In the genomic region with DNA sequence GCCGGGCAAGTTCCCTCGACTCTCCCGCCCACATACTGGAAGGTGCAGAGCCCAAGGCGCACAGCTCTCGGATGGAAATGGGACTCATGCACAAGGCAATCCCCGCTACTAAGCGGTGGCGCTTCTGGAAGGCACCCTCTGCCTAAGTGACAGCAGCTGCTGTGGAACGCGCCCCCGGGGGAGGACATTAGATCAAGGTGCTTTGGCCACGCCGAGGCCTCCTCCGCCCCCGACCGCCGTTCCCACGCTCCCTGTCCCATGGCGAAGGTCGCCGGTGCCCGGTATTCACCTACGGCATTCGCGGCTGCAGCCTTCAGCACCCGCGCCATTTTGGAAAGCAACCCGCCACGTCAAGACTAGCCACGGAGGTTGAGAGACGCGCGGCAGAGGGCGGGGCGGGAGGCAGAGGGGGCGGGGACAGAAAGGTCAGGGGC, we compare ENCODE assay signal across 8 cellular contexts. TPM values are rescaled to one million over a fixed set of nuclear protein-coding genes. Genes with fewer than 3 reads are reported as not detected.
DNase-seq lines count a peak whose midpoint lies in the region; ATAC-seq and TF ChIP-seq lines count a peak whose summit lies in the region.

MCEE (minus strand) TSS at position 339 of the 434 bp plus-strand sequence; CDS start at position 329, 10 bp downstream.

- H3K4me1 Mint-ChIP-seq in activated B cell treated with CpG ODN at 0.5 μM for 24 hours = peaks cover 17% of the 10 kb centered on the region
- H3K4me1 Mint-ChIP-seq in central memory CD8-positive, alpha-beta T cell = peaks cover 15% of the 10 kb centered on the region

- intact Hi-C loops in activated B cell treated with CpG ODN at 0.5 μM for 24 hours (cut with micrococcal nuclease) = loop anchor here (1.0 to 5.0 kb wide), 10 partner anchors 58 to 1942 kb away; partner anchors contain the start of genes AAK1, NAGK, PAIP2B and SFXN5

- no peak for TF ChIP-seq CTCF in activated B cell treated with CpG ODN at 0.5 μM for 24 hours (IDR thresholded peaks at IDR 0.05)

- H3K27me3 Mint-ChIP-seq in activated B cell treated with CpG ODN at 0.5 μM for 24 hours = no peaks in the 10 kb centered on the region
- no peaks in the 10 kb centered on the region for H3K27me3 Mint-ChIP-seq in central memory CD8-positive, alpha-beta T cell

- CTCF ChIA-PET in activated B cell treated with CpG ODN at 0.5 μM for 24 hours (lab: Charles Lee) = interaction anchor here (1.1 to 3.9 kb wide), 5 partner anchors 16 to 163 kb away, joined by 3 to 26 read pairs (median 5); partner anchors contain the start of gene NAGK

- DNase-seq in AG08395 (ENCODE audit: low spot score) = peak; percentile 93
- DNase-seq in NCI-H2196 (lab: John Stamatoyannopoulos, UW; ENCODE audit: unreplicated experiment) = peak; percentile 71
- no peak for DNase-seq in activated B cell treated with CpG ODN at 0.5 μM for 24 hours
- DNase-seq in central memory CD8-positive, alpha-beta T cell (ENCODE audit: low spot score in 2 of 2) = peak in 1 of 2 donors; percentile 79
- peak; percentile 96 for DNase-seq in left kidney (ENCODE audit: low read depth, low spot score)
- peak; percentile 79 for DNase-seq in stimulated activated CD4-positive, alpha-beta T cell treated with anti-CD3 and anti-CD28 coated beads, Interleukin-2, amount 100 ng/mL, for 4 hours (ENCODE audit: low read depth)

- H3K4me3 Mint-ChIP-seq in activated B cell treated with CpG ODN at 0.5 μM for 24 hours = no peak within 1 kb of the TSS
- H3K4me3 Mint-ChIP-seq in central memory CD8-positive, alpha-beta T cell = no peak within 1 kb of the TSS

- no peak within 1 kb of the TSS for H3K27ac Mint-ChIP-seq in activated B cell treated with CpG ODN at 0.5 μM for 24 hours
- H3K27ac Mint-ChIP-seq in central memory CD8-positive, alpha-beta T cell (ENCODE audit: low read depth) = no peak within 1 kb of the TSS

- no peaks in the 10 kb centered on the region for H3K9me3 Mint-ChIP-seq in activated B cell treated with CpG ODN at 0.5 μM for 24 hours
- H3K9me3 Mint-ChIP-seq in central memory CD8-positive, alpha-beta T cell = no peaks in the 10 kb centered on the region

- ATAC-seq in GM18873 (IDR thresholded peaks at IDR 0.05; ENCODE audit: low FRiP score, unreplicated experiment) (peak; percentile 71), HG03108 (IDR thresholded peaks at IDR 0.05; ENCODE audit: unreplicated experiment) (peak; percentile 75), activated B cell treated with CpG ODN at 0.5 μM for 24 hours (ENCODE audit: low read depth) (peak; percentile 94)
- ATAC-seq in central memory CD8-positive, alpha-beta T cell (replicated peaks; ENCODE audit: extremely low read depth, poor library complexity, severe bottlenecking) = peak; percentile 90

- POLR2A ChIA-PET in activated B cell treated with CpG ODN at 0.5 μM for 24 hours (lab: Charles Lee) = interaction anchor here (0.6 to 4.9 kb wide), 9 partner anchors 52 to 1486 kb away, joined by 3 to 170 read pairs (median 3); partner anchors contain the start of genes AAK1, NAGK, PAIP2B and ZNF638

- H3K36me3 Mint-ChIP-seq in activated B cell treated with CpG ODN at 0.5 μM for 24 hours (ENCODE audit: low read depth) = peaks cover 16% of the 10 kb centered on the region
- peaks cover 16% of the 10 kb centered on the region for H3K36me3 Mint-ChIP-seq in central memory CD8-positive, alpha-beta T cell (ENCODE audit: insufficient read depth)

RNA-seq across cellular contexts. Expression of gene MCEE, which starts in this region (rescaled TPM):
- 11.1 and 12.2 TPM in 2 replicates for total RNA-seq in activated B cell treated with CpG ODN at 0.5 μM for 24 hours
